Comparison of ENCODE assay signal across 24 cellular contexts in the genomic region with DNA sequence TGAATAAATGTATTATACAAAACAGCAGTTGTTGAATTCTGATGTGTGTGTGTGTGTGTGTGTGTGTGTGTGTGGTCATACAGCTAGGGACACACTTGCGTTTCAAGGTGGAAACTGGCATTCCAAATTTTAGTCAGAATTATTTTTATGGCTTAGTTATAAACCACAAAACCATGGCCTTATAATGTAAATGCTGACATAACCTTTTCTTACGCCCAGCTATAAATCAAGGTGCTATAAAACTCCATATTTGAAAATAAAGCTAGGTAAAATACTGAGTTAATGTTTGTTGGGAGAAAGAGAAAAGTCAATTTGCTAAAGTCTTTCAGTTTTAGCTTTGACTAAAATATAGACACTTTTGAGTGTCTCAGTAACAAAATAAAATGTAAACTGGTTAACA.
DNase-seq lines count a peak whose midpoint lies in the region; ATAC-seq, FAIRE-seq and TF ChIP-seq lines count a peak whose summit lies in the region.
"Had no signal": no experiment of that assay in that cellular context is flagged by ENCODE, and none has a peak within 500 bp of the region (broad histone marks: within the 10 kb centered on the region; RNA-seq: fewer than 3 reads in every experiment).

No MANE protein-coding gene starts in this region.

- no peak overlapping the region for H3K27ac Mint-ChIP-seq in Calu3 (ENCODE audit: unreplicated experiment)
- H3K27ac Mint-ChIP-seq: CD4-positive, CD25-positive, alpha-beta regulatory T cell had no signal

- CTCF ChIA-PET in HepG2 (lab: Yijun Ruan, JAX; ENCODE audit: low intra/inter-chr PET ratio, low total read pairs) (no interaction called here), Calu3 (lab: Charles Lee) (no interaction called here)

- POLR2A ChIA-PET in HepG2 (lab: Yijun Ruan, JAX) = no interaction called here

- TF ChIP-seq CTCF in HepG2 (CRISPR knock-in tag; IDR thresholded peaks at IDR 0.05) = no peak
- no peak for TF ChIP-seq CTCF in right lobe of liver (IDR thresholded peaks at IDR 0.05)
- no peak for TF ChIP-seq CTCF in colonic mucosa (IDR thresholded peaks at IDR 0.05)
- no peak for TF ChIP-seq CTCF in Calu3 (IDR thresholded peaks at IDR 0.05; ENCODE audit: unreplicated experiment)

- H3K4me1 Mint-ChIP-seq in Calu3 (ENCODE audit: low read depth, unreplicated experiment) = peaks cover 41% of the 10 kb centered on the region

- H4K20me1 ChIP-seq in HepG2 (ENCODE audit: insufficient read depth, low read length) = no peaks in the 10 kb centered on the region
- H4K20me1 ChIP-seq: BLaER1 had no signal

- no peak overlapping the region for H3K9ac ChIP-seq in HepG2 (ENCODE audit: insufficient read depth, low read depth, low read length)
- H3K9ac ChIP-seq in colonic mucosa (ENCODE audit: low read depth in 2 of 2, low read length in 2 of 2) = no peak overlapping the region
- H3K9ac ChIP-seq: BLaER1 had no signal

- intact Hi-C loops in HepG2 (cut with micrococcal nuclease; ENCODE audit: unreplicated experiment) (no loop called here), right lobe of liver (cut with DNase I) (no loop called here), colonic mucosa (cut with DNase I) (no loop called here), head of caudate nucleus (cut with DNase I) (no loop called here), Calu3 (cut with micrococcal nuclease; ENCODE audit: unreplicated experiment) (no loop called here)

- H3K9me3 Mint-ChIP-seq in Calu3 (ENCODE audit: low read depth, unreplicated experiment) = no peaks in the 10 kb centered on the region

- H3K4me3 ChIP-seq in HepG2 (replicated peaks in 1 of 3; ENCODE audit: insufficient read depth in 1 of 3, low read depth in 2 of 3, low read length in 3 of 3) (no peak overlapping the region), right lobe of liver (no peak overlapping the region), colonic mucosa (no peak overlapping the region), small intestine (ENCODE audit: low read depth in 1 of 2, low read length in 2 of 2) (no peak overlapping the region)
- H3K4me3 ChIP-seq: BLaER1 had no signal

- no peaks in the 10 kb centered on the region for H3K27me3 ChIP-seq in HepG2 (ENCODE audit: control insufficient read depth in 1 of 2, insufficient read depth in 2 of 2, low read length in 2 of 2)
- no peaks in the 10 kb centered on the region for H3K27me3 ChIP-seq in right lobe of liver
- no peaks in the 10 kb centered on the region for H3K27me3 ChIP-seq in colonic mucosa
- no peaks in the 10 kb centered on the region for H3K27me3 ChIP-seq in small intestine (ENCODE audit: control insufficient read depth in 2 of 2, insufficient read depth in 2 of 2, low read length in 2 of 2)
- H3K27me3 ChIP-seq: BLaER1 had no signal

- TF ChIP-seq POLR2A in HepG2 (IDR thresholded peaks at IDR 0.05; ENCODE audit: insufficient read depth in 1 of 2, low read depth in 2 of 2, low read length in 2 of 2) (no peak), right lobe of liver (IDR thresholded peaks at IDR 0.05) (no peak)

- FAIRE-seq in HepG2 (lab: Jason Lieb, UNC) (no peak), small intestine (lab: Jason Lieb, UNC) (peak; percentile 65)
- FAIRE-seq: A204.1, D721Med, GM19239, H54 had no signal

- H3K4me3 Mint-ChIP-seq in Calu3 (ENCODE audit: low read depth, unreplicated experiment) = no peak overlapping the region
- H3K4me3 Mint-ChIP-seq: CD4-positive, CD25-positive, alpha-beta regulatory T cell had no signal

- H2AFZ ChIP-seq in HepG2 (ENCODE audit: low read length) = no peak overlapping the region

- H3K36me3 ChIP-seq in HepG2 (replicated peaks in 1 of 2; ENCODE audit: control insufficient read depth in 1 of 2, insufficient read depth in 2 of 2, low read length in 2 of 2) (no peaks in the 10 kb centered on the region), right lobe of liver (no peaks in the 10 kb centered on the region), colonic mucosa (no peaks in the 10 kb centered on the region), small intestine (ENCODE audit: control insufficient read depth in 2 of 2, insufficient read depth in 2 of 2, low read length in 2 of 2) (no peaks in the 10 kb centered on the region)
- H3K36me3 ChIP-seq: BLaER1 had no signal

- H3K9me3 ChIP-seq in HepG2 (ENCODE audit: low read length) (0 out of 2 replicates have a peak, but pooled peaks cover 14% of the 10 kb centered on the region), right lobe of liver (no peaks in the 10 kb centered on the region), colonic mucosa (no peaks in the 10 kb centered on the region), small intestine (ENCODE audit: control insufficient read depth, low read depth) (no peaks in the 10 kb centered on the region)
- H3K9me3 ChIP-seq: BLaER1 had no signal

- no peaks in the 10 kb centered on the region for H3K79me2 ChIP-seq in HepG2 (ENCODE audit: insufficient read depth, low read length)

- no TSS peak for BruUV-seq in HepG2 (replicated peaks; lab: Mats Ljungman, UMichigan)
- no TSS peak for BruUV-seq in Calu3 (replicated peaks; lab: Mats Ljungman, UMichigan)

- no peak overlapping the region for H3K4me2 ChIP-seq in HepG2 (ENCODE audit: low read depth, low read length)
- H3K4me2 ChIP-seq: BLaER1 had no signal

- no peaks in the 10 kb centered on the region for H3K27me3 Mint-ChIP-seq in Calu3 (ENCODE audit: unreplicated experiment)

- no peak overlapping the region for H3K27ac ChIP-seq in HepG2 (ENCODE audit: extremely low read length, insufficient read depth, low read length)
- no peak overlapping the region for H3K27ac ChIP-seq in right lobe of liver
- H3K27ac ChIP-seq in colonic mucosa = peak overlapping the region; percentile 65
- H3K27ac ChIP-seq in small intestine (ENCODE audit: low read depth in 1 of 2, low read length in 1 of 2) = no peak overlapping the region
- H3K27ac ChIP-seq: BLaER1 had no signal

- 8% methylated on average over 2 of the region's 2 CpGs for WGBS in HepG2 (ENCODE audit: low lambda C conversion rate)
- WGBS in right lobe of liver (ENCODE audit: insufficient coverage, low coverage, low lambda C conversion rate, missing lambda C conversion rate) = 78% methylated on average over 2 of the region's 2 CpGs
- WGBS in small intestine, 3 donors = 28 to 60% (median 46%) methylated on average over 2 of the region's 2 CpGs

- ATAC-seq in HepG2 (no peak), right lobe of liver (no peak), GM21381 (IDR thresholded peaks at IDR 0.05; ENCODE audit: unreplicated experiment) (no peak)
- ATAC-seq: Panc1 had no signal

- H3K4me1 ChIP-seq in HepG2 (ENCODE audit: insufficient read depth, low read length) (no peaks in the 10 kb centered on the region), right lobe of liver (no peaks in the 10 kb centered on the region), colonic mucosa (no peaks in the 10 kb centered on the region), small intestine (ENCODE audit: control insufficient read depth in 2 of 2, insufficient read depth in 1 of 2, low read depth in 1 of 2, low read length in 1 of 2) (no peaks in the 10 kb centered on the region)
- H3K4me1 ChIP-seq: BLaER1 had no signal

- H3K36me3 Mint-ChIP-seq in Calu3 (ENCODE audit: insufficient read depth, unreplicated experiment) = no peaks in the 10 kb centered on the region
- H3K36me3 Mint-ChIP-seq: CD4-positive, CD25-positive, alpha-beta regulatory T cell had no signal

- DNase-seq in HepG2 (ENCODE audit: low spot score) (no peak), right lobe of liver (no peak), colonic mucosa (no peak), small intestine (no peak), head of caudate nucleus (no peak), Calu3 (no peak)
- DNase-seq: CD4-positive, CD25-positive, alpha-beta regulatory T cell; KBM-7; MV-4-11; NCI-H1105; NCI-H146; NCI-H2029; NCI-H446; NCI-H524 treated with DMSO at 0.1 percent for 48 hours; NCI-H774; NK-92 treated with Interleukin-12 subunit alpha and Interleukin-12 subunit beta, amount 100 ng/mL, for 24 hours; SHP77 treated with DMSO at 0.1 percent for 48 hours had no signal

- TF ChIP-seq RAD21 in HepG2 (CRISPR knock-in tag; IDR thresholded peaks at IDR 0.05) = no peak

- TF ChIP-seq EP300 in HepG2 (IDR thresholded peaks at IDR 0.05; ENCODE audit: low read depth in 2 of 2, low read length in 2 of 2) (no peak), HepG2 (CRISPR knock-in tag; IDR thresholded peaks at IDR 0.05; ENCODE audit: borderline replicate concordance) (no peak)

- in situ Hi-C loops in HepG2 (cut with HindIII; ENCODE audit: extremely low pct_ligation_motif_present, low pct_unique_long_range_greater_than_20kb) = no loop called here

TF ChIP-seq in HepG2, 621 proteins besides CTCF, POLR2A, EP300 and RAD21 (continues in another document):
- TF ChIP-seq DR1 (CRISPR knock-in tag; IDR thresholded peaks at IDR 0.05) (no peak), PHF21A (CRISPR knock-in tag; IDR thresholded peaks at IDR 0.05) (no peak)
- TF ChIP-seq, protein P1, sequence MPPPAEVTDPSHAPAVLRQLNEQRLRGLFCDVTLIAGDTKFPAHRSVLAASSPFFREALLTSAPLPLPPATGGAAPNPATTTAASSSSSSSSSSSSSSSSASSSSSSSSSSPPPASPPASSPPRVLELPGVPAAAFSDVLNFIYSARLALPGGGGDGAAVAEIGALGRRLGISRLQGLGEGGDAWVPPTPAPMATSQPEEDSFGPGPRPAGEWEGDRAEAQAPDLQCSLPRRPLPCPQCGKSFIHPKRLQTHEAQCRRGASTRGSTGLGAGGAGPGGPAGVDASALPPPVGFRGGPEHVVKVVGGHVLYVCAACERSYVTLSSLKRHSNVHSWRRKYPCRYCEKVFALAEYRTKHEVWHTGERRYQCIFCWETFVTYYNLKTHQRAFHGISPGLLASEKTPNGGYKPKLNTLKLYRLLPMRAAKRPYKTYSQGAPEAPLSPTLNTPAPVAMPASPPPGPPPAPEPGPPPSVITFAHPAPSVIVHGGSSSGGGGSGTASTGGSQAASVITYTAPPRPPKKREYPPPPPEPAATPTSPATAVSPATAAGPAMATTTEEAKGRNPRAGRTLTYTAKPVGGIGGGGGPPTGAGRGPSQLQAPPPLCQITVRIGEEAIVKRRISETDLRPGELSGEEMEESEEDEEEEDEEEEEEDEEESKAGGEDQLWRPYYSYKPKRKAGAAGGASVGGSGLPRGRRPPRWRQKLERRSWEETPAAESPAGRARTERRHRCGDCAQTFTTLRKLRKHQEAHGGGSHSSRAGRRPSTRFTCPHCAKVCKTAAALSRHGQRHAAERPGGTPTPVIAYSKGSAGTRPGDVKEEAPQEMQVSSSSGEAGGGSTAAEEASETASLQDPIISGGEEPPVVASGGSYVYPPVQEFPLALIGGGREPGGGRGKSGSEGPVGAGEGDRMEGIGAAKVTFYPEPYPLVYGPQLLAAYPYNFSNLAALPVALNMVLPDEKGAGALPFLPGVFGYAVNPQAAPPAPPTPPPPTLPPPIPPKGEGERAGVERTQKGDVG (CRISPR knock-in tag; IDR thresholded peaks at IDR 0.05; ENCODE audit: borderline replicate concordance) = no peak
